1 cellular context compared by ENCODE assay signal in the genomic region with DNA sequence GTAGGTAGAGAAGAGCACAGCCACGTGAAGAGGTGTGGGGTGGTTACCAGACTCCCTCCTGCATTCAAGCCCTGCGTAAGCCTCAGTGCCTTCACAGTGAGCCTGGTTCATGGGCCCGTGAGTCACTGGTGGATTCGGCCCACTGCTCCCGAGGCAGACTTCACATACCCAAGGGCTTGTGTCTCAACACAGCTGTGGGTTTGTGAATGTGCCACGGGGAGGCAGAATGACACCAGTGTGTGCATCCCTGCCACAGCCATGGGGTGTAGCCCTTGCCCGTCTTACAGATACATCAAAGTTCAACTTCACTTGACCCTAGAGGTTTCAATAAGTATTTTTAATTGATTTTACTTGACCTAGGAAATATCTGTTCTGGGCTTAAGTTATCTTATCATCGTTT.
TF ChIP-seq lines count a peak whose summit lies in the region.

No MANE protein-coding gene starts in this region.

TF ChIP-seq in HepG2, 621 proteins besides CTCF, POLR2A, EP300 and RAD21 (continued from another document):
- TF ChIP-seq, protein P1, sequence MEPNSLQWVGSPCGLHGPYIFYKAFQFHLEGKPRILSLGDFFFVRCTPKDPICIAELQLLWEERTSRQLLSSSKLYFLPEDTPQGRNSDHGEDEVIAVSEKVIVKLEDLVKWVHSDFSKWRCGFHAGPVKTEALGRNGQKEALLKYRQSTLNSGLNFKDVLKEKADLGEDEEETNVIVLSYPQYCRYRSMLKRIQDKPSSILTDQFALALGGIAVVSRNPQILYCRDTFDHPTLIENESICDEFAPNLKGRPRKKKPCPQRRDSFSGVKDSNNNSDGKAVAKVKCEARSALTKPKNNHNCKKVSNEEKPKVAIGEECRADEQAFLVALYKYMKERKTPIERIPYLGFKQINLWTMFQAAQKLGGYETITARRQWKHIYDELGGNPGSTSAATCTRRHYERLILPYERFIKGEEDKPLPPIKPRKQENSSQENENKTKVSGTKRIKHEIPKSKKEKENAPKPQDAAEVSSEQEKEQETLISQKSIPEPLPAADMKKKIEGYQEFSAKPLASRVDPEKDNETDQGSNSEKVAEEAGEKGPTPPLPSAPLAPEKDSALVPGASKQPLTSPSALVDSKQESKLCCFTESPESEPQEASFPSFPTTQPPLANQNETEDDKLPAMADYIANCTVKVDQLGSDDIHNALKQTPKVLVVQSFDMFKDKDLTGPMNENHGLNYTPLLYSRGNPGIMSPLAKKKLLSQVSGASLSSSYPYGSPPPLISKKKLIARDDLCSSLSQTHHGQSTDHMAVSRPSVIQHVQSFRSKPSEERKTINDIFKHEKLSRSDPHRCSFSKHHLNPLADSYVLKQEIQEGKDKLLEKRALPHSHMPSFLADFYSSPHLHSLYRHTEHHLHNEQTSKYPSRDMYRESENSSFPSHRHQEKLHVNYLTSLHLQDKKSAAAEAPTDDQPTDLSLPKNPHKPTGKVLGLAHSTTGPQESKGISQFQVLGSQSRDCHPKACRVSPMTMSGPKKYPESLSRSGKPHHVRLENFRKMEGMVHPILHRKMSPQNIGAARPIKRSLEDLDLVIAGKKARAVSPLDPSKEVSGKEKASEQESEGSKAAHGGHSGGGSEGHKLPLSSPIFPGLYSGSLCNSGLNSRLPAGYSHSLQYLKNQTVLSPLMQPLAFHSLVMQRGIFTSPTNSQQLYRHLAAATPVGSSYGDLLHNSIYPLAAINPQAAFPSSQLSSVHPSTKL (CRISPR knock-in tag; IDR thresholded peaks at IDR 0.05): no peak
- TF ChIP-seq MAFF (IDR thresholded peaks at IDR 0.05; ENCODE audit: low read depth, low read length): no peak
- no peak for TF ChIP-seq ZFP36L2 (CRISPR knock-in tag; IDR thresholded peaks at IDR 0.05)
- no peak for TF ChIP-seq ZNF160 (CRISPR knock-in tag; IDR thresholded peaks at IDR 0.05)
- TF ChIP-seq TCF12 (IDR thresholded peaks at IDR 0.05): no peak
- no peak for TF ChIP-seq TCF12 (CRISPR knock-in tag; IDR thresholded peaks at IDR 0.05)
- TF ChIP-seq KAT2B (IDR thresholded peaks at IDR 0.05; ENCODE audit: borderline replicate concordance, low read depth, low read length): no peak
- TF ChIP-seq, protein P2, sequence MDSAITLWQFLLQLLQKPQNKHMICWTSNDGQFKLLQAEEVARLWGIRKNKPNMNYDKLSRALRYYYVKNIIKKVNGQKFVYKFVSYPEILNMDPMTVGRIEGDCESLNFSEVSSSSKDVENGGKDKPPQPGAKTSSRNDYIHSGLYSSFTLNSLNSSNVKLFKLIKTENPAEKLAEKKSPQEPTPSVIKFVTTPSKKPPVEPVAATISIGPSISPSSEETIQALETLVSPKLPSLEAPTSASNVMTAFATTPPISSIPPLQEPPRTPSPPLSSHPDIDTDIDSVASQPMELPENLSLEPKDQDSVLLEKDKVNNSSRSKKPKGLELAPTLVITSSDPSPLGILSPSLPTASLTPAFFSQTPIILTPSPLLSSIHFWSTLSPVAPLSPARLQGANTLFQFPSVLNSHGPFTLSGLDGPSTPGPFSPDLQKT (CRISPR knock-in tag; IDR thresholded peaks at IDR 0.05; ENCODE audit: borderline replicate concordance): no peak
- TF ChIP-seq, protein P3, sequence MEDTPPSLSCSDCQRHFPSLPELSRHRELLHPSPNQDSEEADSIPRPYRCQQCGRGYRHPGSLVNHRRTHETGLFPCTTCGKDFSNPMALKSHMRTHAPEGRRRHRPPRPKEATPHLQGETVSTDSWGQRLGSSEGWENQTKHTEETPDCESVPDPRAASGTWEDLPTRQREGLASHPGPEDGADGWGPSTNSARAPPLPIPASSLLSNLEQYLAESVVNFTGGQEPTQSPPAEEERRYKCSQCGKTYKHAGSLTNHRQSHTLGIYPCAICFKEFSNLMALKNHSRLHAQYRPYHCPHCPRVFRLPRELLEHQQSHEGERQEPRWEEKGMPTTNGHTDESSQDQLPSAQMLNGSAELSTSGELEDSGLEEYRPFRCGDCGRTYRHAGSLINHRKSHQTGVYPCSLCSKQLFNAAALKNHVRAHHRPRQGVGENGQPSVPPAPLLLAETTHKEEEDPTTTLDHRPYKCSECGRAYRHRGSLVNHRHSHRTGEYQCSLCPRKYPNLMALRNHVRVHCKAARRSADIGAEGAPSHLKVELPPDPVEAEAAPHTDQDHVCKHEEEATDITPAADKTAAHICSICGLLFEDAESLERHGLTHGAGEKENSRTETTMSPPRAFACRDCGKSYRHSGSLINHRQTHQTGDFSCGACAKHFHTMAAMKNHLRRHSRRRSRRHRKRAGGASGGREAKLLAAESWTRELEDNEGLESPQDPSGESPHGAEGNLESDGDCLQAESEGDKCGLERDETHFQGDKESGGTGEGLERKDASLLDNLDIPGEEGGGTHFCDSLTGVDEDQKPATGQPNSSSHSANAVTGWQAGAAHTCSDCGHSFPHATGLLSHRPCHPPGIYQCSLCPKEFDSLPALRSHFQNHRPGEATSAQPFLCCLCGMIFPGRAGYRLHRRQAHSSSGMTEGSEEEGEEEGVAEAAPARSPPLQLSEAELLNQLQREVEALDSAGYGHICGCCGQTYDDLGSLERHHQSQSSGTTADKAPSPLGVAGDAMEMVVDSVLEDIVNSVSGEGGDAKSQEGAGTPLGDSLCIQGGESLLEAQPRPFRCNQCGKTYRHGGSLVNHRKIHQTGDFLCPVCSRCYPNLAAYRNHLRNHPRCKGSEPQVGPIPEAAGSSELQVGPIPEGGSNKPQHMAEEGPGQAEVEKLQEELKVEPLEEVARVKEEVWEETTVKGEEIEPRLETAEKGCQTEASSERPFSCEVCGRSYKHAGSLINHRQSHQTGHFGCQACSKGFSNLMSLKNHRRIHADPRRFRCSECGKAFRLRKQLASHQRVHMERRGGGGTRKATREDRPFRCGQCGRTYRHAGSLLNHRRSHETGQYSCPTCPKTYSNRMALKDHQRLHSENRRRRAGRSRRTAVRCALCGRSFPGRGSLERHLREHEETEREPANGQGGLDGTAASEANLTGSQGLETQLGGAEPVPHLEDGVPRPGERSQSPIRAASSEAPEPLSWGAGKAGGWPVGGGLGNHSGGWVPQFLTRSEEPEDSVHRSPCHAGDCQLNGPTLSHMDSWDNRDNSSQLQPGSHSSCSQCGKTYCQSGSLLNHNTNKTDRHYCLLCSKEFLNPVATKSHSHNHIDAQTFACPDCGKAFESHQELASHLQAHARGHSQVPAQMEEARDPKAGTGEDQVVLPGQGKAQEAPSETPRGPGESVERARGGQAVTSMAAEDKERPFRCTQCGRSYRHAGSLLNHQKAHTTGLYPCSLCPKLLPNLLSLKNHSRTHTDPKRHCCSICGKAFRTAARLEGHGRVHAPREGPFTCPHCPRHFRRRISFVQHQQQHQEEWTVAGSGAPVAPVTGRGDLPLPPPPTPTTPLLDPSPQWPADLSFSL (CRISPR knock-in tag; IDR thresholded peaks at IDR 0.05): no peak
